ENCODE assay signal across 2 cellular contexts in genomic region chr13:23557733-23558132, GRCh38.
TF ChIP-seq lines count a peak whose summit lies in the region.

No MANE protein-coding gene starts in this region.

TF ChIP-seq in HEK293, 187 proteins besides CTCF, POLR2A, EP300 and RAD21 (continued from another document):
- TF ChIP-seq, protein P1, sequence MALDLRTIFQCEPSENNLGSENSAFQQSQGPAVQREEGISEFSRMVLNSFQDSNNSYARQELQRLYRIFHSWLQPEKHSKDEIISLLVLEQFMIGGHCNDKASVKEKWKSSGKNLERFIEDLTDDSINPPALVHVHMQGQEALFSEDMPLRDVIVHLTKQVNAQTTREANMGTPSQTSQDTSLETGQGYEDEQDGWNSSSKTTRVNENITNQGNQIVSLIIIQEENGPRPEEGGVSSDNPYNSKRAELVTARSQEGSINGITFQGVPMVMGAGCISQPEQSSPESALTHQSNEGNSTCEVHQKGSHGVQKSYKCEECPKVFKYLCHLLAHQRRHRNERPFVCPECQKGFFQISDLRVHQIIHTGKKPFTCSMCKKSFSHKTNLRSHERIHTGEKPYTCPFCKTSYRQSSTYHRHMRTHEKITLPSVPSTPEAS (tag by site-specific recombination; IDR thresholded peaks at IDR 0.05): no peak
- TF ChIP-seq ZNF211 (tag by site-specific recombination; IDR thresholded peaks at IDR 0.05; ENCODE audit: low read depth): no peak
- no peak for TF ChIP-seq ZFP37 (tag by site-specific recombination; IDR thresholded peaks at IDR 0.05)
- TF ChIP-seq, protein P2, sequence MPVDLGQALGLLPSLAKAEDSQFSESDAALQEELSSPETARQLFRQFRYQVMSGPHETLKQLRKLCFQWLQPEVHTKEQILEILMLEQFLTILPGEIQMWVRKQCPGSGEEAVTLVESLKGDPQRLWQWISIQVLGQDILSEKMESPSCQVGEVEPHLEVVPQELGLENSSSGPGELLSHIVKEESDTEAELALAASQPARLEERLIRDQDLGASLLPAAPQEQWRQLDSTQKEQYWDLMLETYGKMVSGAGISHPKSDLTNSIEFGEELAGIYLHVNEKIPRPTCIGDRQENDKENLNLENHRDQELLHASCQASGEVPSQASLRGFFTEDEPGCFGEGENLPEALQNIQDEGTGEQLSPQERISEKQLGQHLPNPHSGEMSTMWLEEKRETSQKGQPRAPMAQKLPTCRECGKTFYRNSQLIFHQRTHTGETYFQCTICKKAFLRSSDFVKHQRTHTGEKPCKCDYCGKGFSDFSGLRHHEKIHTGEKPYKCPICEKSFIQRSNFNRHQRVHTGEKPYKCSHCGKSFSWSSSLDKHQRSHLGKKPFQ (tag by site-specific recombination; IDR thresholded peaks at IDR 0.05): peak; percentile 71; the same call in 1 of the 2 replicates
- TF ChIP-seq ELK4 (IDR thresholded peaks at IDR 0.05; ENCODE audit: borderline replicate concordance, low read depth, low read length): no peak
- 0 out of 2 replicates have a peak, but pooled peaks have one; percentile 4 for TF ChIP-seq ZNF239 (tag by site-specific recombination; IDR thresholded peaks at IDR 0.05)
- no peak; the same call in 1 of the 2 replicates for TF ChIP-seq KLF9 (tag by site-specific recombination; IDR thresholded peaks at IDR 0.05; ENCODE audit: low read depth)
- no peak for TF ChIP-seq ZNF223 (tag by site-specific recombination; IDR thresholded peaks at IDR 0.05)
- TF ChIP-seq MZF1 (tag by site-specific recombination; IDR thresholded peaks at IDR 0.05; ENCODE audit: borderline replicate concordance): no peak
- 0 out of 2 replicates have a peak, but pooled peaks have one; percentile 54 for TF ChIP-seq ZNF571 (tag by site-specific recombination; IDR thresholded peaks at IDR 0.05)
- TF ChIP-seq MEIS1 (CRISPR knock-in tag; IDR thresholded peaks at IDR 0.05; ENCODE audit: borderline replicate concordance): no peak
- TF ChIP-seq ZNF626 (tag by site-specific recombination; IDR thresholded peaks at IDR 0.05): no peak
- TF ChIP-seq ZBTB6 (tag by site-specific recombination; IDR thresholded peaks at IDR 0.05): no peak
- TF ChIP-seq GFI1B (tag by site-specific recombination; IDR thresholded peaks at IDR 0.05): no peak
- TF ChIP-seq ZNF23 (tag by site-specific recombination; IDR thresholded peaks at IDR 0.05; ENCODE audit: borderline replicate concordance): no peak
- TF ChIP-seq ZNF202 (tag by site-specific recombination; IDR thresholded peaks at IDR 0.05; ENCODE audit: borderline replicate concordance): no peak

TF ChIP-seq in GM12878, 131 proteins besides CTCF, POLR2A, EP300 and RAD21:
- no peak for TF ChIP-seq HSF1 (IDR thresholded peaks at IDR 0.05; ENCODE audit: low read depth, low read length)
- TF ChIP-seq, protein P3, sequence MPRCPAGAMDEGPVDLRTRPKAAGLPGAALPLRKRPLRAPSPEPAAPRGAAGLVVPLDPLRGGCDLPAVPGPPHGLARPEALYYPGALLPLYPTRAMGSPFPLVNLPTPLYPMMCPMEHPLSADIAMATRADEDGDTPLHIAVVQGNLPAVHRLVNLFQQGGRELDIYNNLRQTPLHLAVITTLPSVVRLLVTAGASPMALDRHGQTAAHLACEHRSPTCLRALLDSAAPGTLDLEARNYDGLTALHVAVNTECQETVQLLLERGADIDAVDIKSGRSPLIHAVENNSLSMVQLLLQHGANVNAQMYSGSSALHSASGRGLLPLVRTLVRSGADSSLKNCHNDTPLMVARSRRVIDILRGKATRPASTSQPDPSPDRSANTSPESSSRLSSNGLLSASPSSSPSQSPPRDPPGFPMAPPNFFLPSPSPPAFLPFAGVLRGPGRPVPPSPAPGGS (IDR thresholded peaks at IDR 0.05; ENCODE audit: borderline replicate concordance, insufficient read depth, low read depth, low read length, poor library complexity, severe bottlenecking): peak; percentile 3
